ENCODE assay signal across 1 cellular context in genomic region chr4:98512918-98513317, GRCh38.
TF ChIP-seq lines count a peak whose summit lies in the region.

No MANE protein-coding gene starts in this region.

TF ChIP-seq in IMR-90, 13 proteins besides CTCF, POLR2A, EP300 and RAD21 (continued from another document):
- TF ChIP-seq MAFK (IDR thresholded peaks at IDR 0.05; ENCODE audit: low read depth, low read length) (no peak), NFE2L2 (IDR thresholded peaks at IDR 0.05; ENCODE audit: low read depth, low read length) (no peak), CHD1 (IDR thresholded peaks at IDR 0.05; ENCODE audit: low read depth, low read length) (no peak), SMC3 (IDR thresholded peaks at IDR 0.05; ENCODE audit: low read depth, low read length) (no peak), RCOR1 (IDR thresholded peaks at IDR 0.05; ENCODE audit: insufficient replicate concordance, low read length) (no peak)
